Comparison of ENCODE assay signal across 1 cellular context in genomic region chr18:79400591-79401381, GRCh38.
TF ChIP-seq lines count a peak whose summit lies in the region.

No MANE protein-coding gene starts in this region.

TF ChIP-seq in GM23338, 12 proteins besides CTCF, POLR2A, EP300 and RAD21 (continued from another document):
- TF ChIP-seq ZNF462 (CRISPR knock-in tag; IDR thresholded peaks at IDR 0.05) (no peak), NANOG (IDR thresholded peaks at IDR 0.05; ENCODE audit: borderline replicate concordance) (no peak)
